19 cellular contexts compared by ENCODE assay signal in genomic region chr3:50534721-50535330, GRCh38. TPM values are rescaled to one million over a fixed set of nuclear protein-coding genes. Genes with fewer than 3 reads are reported as not detected.
"Had no signal": no experiment of that assay in that cellular context is flagged by ENCODE, and none has a peak within 500 bp of the region (broad histone marks: within the 10 kb centered on the region; RNA-seq: fewer than 3 reads in every experiment).

No MANE protein-coding gene starts in this region.

- H3K36me3 ChIP-seq: gastroesophageal sphincter, left ventricle myocardium inferior had no signal

- H3K9me3 ChIP-seq: gastroesophageal sphincter, left ventricle myocardium inferior had no signal

- H3K4me3 ChIP-seq: gastroesophageal sphincter, left ventricle myocardium inferior had no signal

- DNase-seq: activated CD4-positive, alpha-beta T cell treated with anti-CD3 and anti-CD28 coated beads, Interleukin-2, amount 10 ng/mL, durations not matched to agents 24 days and 14 days; activated CD4-positive, CD25-positive, alpha-beta regulatory T cell; activated CD8-positive, alpha-beta memory T cell treated with anti-CD3 and anti-CD28 coated beads, Interleukin-2, amount 50 U/mL, for 48 hours; activated CD8-positive, alpha-beta T cell treated with anti-CD3 and anti-CD28 coated beads, Interleukin-2, amount 10 ng/mL, durations not matched to agents 7 days and 5 days; activated gamma-delta T cell; activated T-cell treated with anti-CD3 and anti-CD28 coated beads, Interleukin-2, amount 50 U/mL, for 72 hours; amniotic stem cell; effector memory CD4-positive, alpha-beta T cell; left ventricle myocardium inferior; naive thymus-derived CD8-positive, alpha-beta T cell; right cardiac atrium; small intestine; stimulated activated CD4-positive, alpha-beta T cell treated with anti-CD3 and anti-CD28 coated beads, Interleukin-4, amount 100 ng/mL, for 4 hours; stimulated activated CD8-positive, alpha-beta memory T cell treated with anti-CD3 and anti-CD28 coated beads, Interleukin-4, amount 100 ng/mL, for 48 hours; stimulated activated naive CD4-positive, alpha-beta T cell treated with Interleukin-2 at 50 U/mL for 16 hours; trophoblast cell had no signal

- H3K4me1 ChIP-seq: gastroesophageal sphincter, left ventricle myocardium inferior had no signal

- H3K27ac ChIP-seq: gastroesophageal sphincter, left ventricle myocardium inferior had no signal

- ATAC-seq: activated CD8-positive, alpha-beta T cell treated with anti-CD3 and anti-CD28 coated beads, Interleukin-2, amount 10 ng/mL, durations not matched to agents 7 days and 5 days; activated naive CD4-positive, alpha-beta T cell treated with anti-CD3 and anti-CD28 coated beads, Interleukin-2, amount 50 U/mL, for 72 hours; activated T-cell treated with anti-CD3 and anti-CD28 coated beads, Interleukin-2, amount 50 U/mL, for 72 hours; gastroesophageal sphincter; naive thymus-derived CD8-positive, alpha-beta T cell; right cardiac atrium had no signal

RNA-seq across cellular contexts. Expression of gene CACNA2D2, which starts 31.4 kb away (rescaled TPM):
- total RNA-seq: fibroblast of lung had no signal
